Comparison of ENCODE assay signal across 34 cellular contexts in genomic region chr12:98990648-98991047, GRCh38.
"Had no signal": no experiment of that assay in that cellular context is flagged by ENCODE, and none has a peak within 500 bp of the region (broad histone marks: within the 10 kb centered on the region; RNA-seq: fewer than 3 reads in every experiment).

No MANE protein-coding gene starts in this region.

- H3K4me1 Mint-ChIP-seq: activated CD4-positive, alpha-beta T cell treated with anti-CD3 and anti-CD28 coated beads, Interleukin-2, amount 10 ng/mL, durations not matched to agents 24 days and 14 days; activated naive CD8-positive, alpha-beta T cell treated with anti-CD3 and anti-CD28 coated beads for 36 hours; immature natural killer cell; naive B cell; stimulated activated effector memory CD8-positive, alpha-beta T cell treated with anti-CD3 and anti-CD28 coated beads, Interleukin-12 subunit alpha, Interleukin-12 subunit beta, amount 100 ng/mL, for 72 hours had no signal

- H3K4me3 ChIP-seq: adrenal gland, body of pancreas, gastroesophageal sphincter, pancreas, prostate gland, thoracic aorta, upper lobe of left lung had no signal

- H3K27me3 ChIP-seq: adrenal gland, body of pancreas, gastroesophageal sphincter, pancreas, upper lobe of left lung had no signal

- H3K36me3 ChIP-seq: adrenal gland, gastroesophageal sphincter, pancreas, prostate gland, thoracic aorta, upper lobe of left lung had no signal

- H3K27ac Mint-ChIP-seq: activated CD4-positive, alpha-beta memory T cell treated with anti-CD3 and anti-CD28 coated beads for 36 hours; activated CD4-positive, alpha-beta T cell treated with anti-CD3 and anti-CD28 coated beads, Interleukin-2, amount 10 ng/mL, durations not matched to agents 24 days and 14 days; activated naive CD4-positive, alpha-beta T cell treated with anti-CD3 and anti-CD28 coated beads for 36 hours; activated naive CD8-positive, alpha-beta T cell treated with anti-CD3 and anti-CD28 coated beads for 36 hours; activated T-helper 1 cell treated with anti-CD3 and anti-CD28 coated beads, Interleukin-12 subunit alpha, Interleukin-12 subunit beta, Interleukin-2, Interleukin-4 antibody, amounts not matched to agents 30 ng/mL and 10 ng/mL and 1 ng/mL, durations not matched to agents 14 hours and 24 hours and 36 hours; immature natural killer cell; naive B cell; stimulated activated effector memory CD8-positive, alpha-beta T cell treated with anti-CD3 and anti-CD28 coated beads, Interleukin-12 subunit alpha, Interleukin-12 subunit beta, amount 100 ng/mL, for 72 hours; stimulated activated naive CD8-positive, alpha-beta T cell treated with anti-CD3 and anti-CD28 coated beads, Interleukin-15, Interleukin-2, amounts not matched to agents 100 ng/mL and 50 ng/mL, for 24 hours had no signal

- H3K27me3 Mint-ChIP-seq: activated naive CD8-positive, alpha-beta T cell treated with anti-CD3 and anti-CD28 coated beads for 36 hours had no signal

- H3K9me3 Mint-ChIP-seq: activated CD4-positive, alpha-beta T cell treated with anti-CD3 and anti-CD28 coated beads, Interleukin-2, amount 10 ng/mL, durations not matched to agents 24 days and 14 days; activated T-helper 1 cell treated with anti-CD3 and anti-CD28 coated beads, Interleukin-12 subunit alpha, Interleukin-12 subunit beta, Interleukin-2, Interleukin-4 antibody, amounts not matched to agents 30 ng/mL and 10 ng/mL and 1 ng/mL, durations not matched to agents 14 hours and 24 hours and 36 hours; stimulated activated naive CD8-positive, alpha-beta T cell treated with anti-CD3 and anti-CD28 coated beads, Interleukin-15, Interleukin-2, amounts not matched to agents 100 ng/mL and 50 ng/mL, for 24 hours had no signal

- H3K9me3 ChIP-seq: adrenal gland, body of pancreas, gastroesophageal sphincter, pancreas, prostate gland, thoracic aorta, upper lobe of left lung had no signal

- ATAC-seq: body of pancreas; gastroesophageal sphincter; left colon; sciatic nerve; stimulated activated effector memory CD8-positive, alpha-beta T cell treated with anti-CD3 and anti-CD28 coated beads, Interleukin-12 subunit alpha, Interleukin-12 subunit beta, amount 100 ng/mL, for 72 hours had no signal

- H3K4me3 Mint-ChIP-seq: activated CD4-positive, alpha-beta memory T cell treated with anti-CD3 and anti-CD28 coated beads for 36 hours; activated CD4-positive, alpha-beta T cell treated with anti-CD3 and anti-CD28 coated beads, Interleukin-2, amount 10 ng/mL, durations not matched to agents 24 days and 14 days; activated naive CD4-positive, alpha-beta T cell treated with anti-CD3 and anti-CD28 coated beads for 36 hours; activated naive CD8-positive, alpha-beta T cell treated with anti-CD3 and anti-CD28 coated beads for 36 hours; activated T-helper 1 cell treated with anti-CD3 and anti-CD28 coated beads, Interleukin-12 subunit alpha, Interleukin-12 subunit beta, Interleukin-2, Interleukin-4 antibody, amounts not matched to agents 30 ng/mL and 10 ng/mL and 1 ng/mL, durations not matched to agents 14 hours and 24 hours and 36 hours; immature natural killer cell; naive B cell; stimulated activated effector memory CD8-positive, alpha-beta T cell treated with anti-CD3 and anti-CD28 coated beads, Interleukin-12 subunit alpha, Interleukin-12 subunit beta, amount 100 ng/mL, for 72 hours; stimulated activated naive CD8-positive, alpha-beta T cell treated with anti-CD3 and anti-CD28 coated beads, Interleukin-15, Interleukin-2, amounts not matched to agents 100 ng/mL and 50 ng/mL, for 24 hours had no signal

- H3K4me1 ChIP-seq: adrenal gland, body of pancreas, gastroesophageal sphincter, pancreas, prostate gland, upper lobe of left lung had no signal

- H3K36me3 Mint-ChIP-seq: activated CD4-positive, alpha-beta memory T cell treated with anti-CD3 and anti-CD28 coated beads for 36 hours; activated naive CD8-positive, alpha-beta T cell treated with anti-CD3 and anti-CD28 coated beads for 36 hours; immature natural killer cell; stimulated activated effector memory CD8-positive, alpha-beta T cell treated with anti-CD3 and anti-CD28 coated beads, Interleukin-12 subunit alpha, Interleukin-12 subunit beta, amount 100 ng/mL, for 72 hours had no signal

- DNase-seq: activated CD4-positive, alpha-beta memory T cell treated with anti-CD3 and anti-CD28 coated beads for 36 hours; activated CD4-positive, alpha-beta T cell treated with anti-CD3 and anti-CD28 coated beads, Interleukin-2, amount 10 ng/mL, durations not matched to agents 24 days and 14 days; activated CD4-positive, CD25-positive, alpha-beta regulatory T cell treated with anti-CD3 and anti-CD28 coated beads, Interleukin-2, amount 50 U/mL, for 72 hours; activated CD8-positive, alpha-beta memory T cell treated with anti-CD3 and anti-CD28 coated beads, Interleukin-2, amount 50 U/mL, for 4 hours; activated effector memory CD4-positive, alpha-beta T cell treated with anti-CD3 and anti-CD28 coated beads, Interleukin-2, amount 50 U/mL, for 16 hours; activated naive CD4-positive, alpha-beta T cell treated with anti-CD3 and anti-CD28 coated beads for 36 hours; activated naive CD8-positive, alpha-beta T cell treated with anti-CD3 and anti-CD28 coated beads for 36 hours; activated T-cell treated with anti-CD3 and anti-CD28 coated beads, Interleukin-2, amount 50 U/mL, for 1 hour; adrenal gland; aorta; dermis blood vessel endothelial cell; effector CD4-positive, alpha-beta T cell; hippocampal formation; immature natural killer cell; kidney; left colon; mammary epithelial cell; naive B cell; nucleus accumbens; pancreas; retina; small intestine; stimulated activated CD4-positive, alpha-beta T cell treated with anti-CD3 and anti-CD28 coated beads, Interleukin-4, amount 100 ng/mL, for 24 hours; T1000; upper lobe of left lung had no signal

- H3K27ac ChIP-seq: adrenal gland, body of pancreas, epithelial cell of prostate, gastroesophageal sphincter, pancreas, prostate gland, thoracic aorta, upper lobe of left lung had no signal
